12 cellular contexts compared by ENCODE assay signal in genomic region chr19:11227201-11227886, GRCh38. TPM values are rescaled to one million over a fixed set of nuclear protein-coding genes. Genes with fewer than 3 reads are reported as not detected.
DNase-seq lines count a peak whose midpoint lies in the region; ATAC-seq, FAIRE-seq and TF ChIP-seq lines count a peak whose summit lies in the region.
"Had no signal": no experiment of that assay in that cellular context is flagged by ENCODE, and none has a peak within 500 bp of the region (broad histone marks: within the 10 kb centered on the region; RNA-seq: fewer than 3 reads in every experiment).

No MANE protein-coding gene starts in this region.

- H3K36me3 Mint-ChIP-seq in activated T-cell treated with anti-CD3 and anti-CD28 coated beads, Interleukin-2, amount 50 U/mL, for 24 hours (ENCODE audit: low read depth) = no peaks in the 10 kb centered on the region

- no peak overlapping the region for H3K4me2 ChIP-seq in SU-DHL-6 (ENCODE audit: low read depth, low read length, poor library complexity, severe bottlenecking)
- no peak overlapping the region for H3K4me2 ChIP-seq in keratinocyte (ENCODE audit: control insufficient read depth, extremely low read depth, insufficient read depth, low read depth, low read length)

- H2AFZ ChIP-seq in SU-DHL-6 (ENCODE audit: low read depth, low read length, severe bottlenecking) (no peak overlapping the region), keratinocyte (ENCODE audit: control insufficient read depth, low read length) (no peak overlapping the region)

- H3K27me3 Mint-ChIP-seq in activated T-cell treated with anti-CD3 and anti-CD28 coated beads, Interleukin-2, amount 50 U/mL, for 24 hours = no peaks in the 10 kb centered on the region

- H3K4me1 ChIP-seq in HAP-1 (no peaks in the 10 kb centered on the region), keratinocyte (ENCODE audit: control insufficient read depth, extremely low read depth, insufficient read depth, low read length) (no peaks in the 10 kb centered on the region)

- H3K9me1 ChIP-seq in keratinocyte (ENCODE audit: control insufficient read depth, extremely low read depth, insufficient read depth, low read length) = no peaks in the 10 kb centered on the region

- peak; percentile 41 for TF ChIP-seq CTCF in SU-DHL-6 (IDR thresholded peaks at IDR 0.05; ENCODE audit: insufficient read depth, low read length, poor library complexity, severe bottlenecking)
- peak; percentile 7 to 53 (median 17) for TF ChIP-seq CTCF in keratinocyte (optimal IDR thresholded peaks at IDR 0.05 in 1 of 3, IDR thresholded peaks at IDR 0.05 in 1 of 3, conservative IDR thresholded peaks at IDR 0.05 in 1 of 3; ENCODE audit: extremely low read depth in 1 of 3, insufficient read depth in 2 of 3, low read length in 3 of 3)

- intact Hi-C loops in head of caudate nucleus (cut with DNase I) = no loop called here

- no peaks in the 10 kb centered on the region for H3K9me3 ChIP-seq in HAP-1
- H3K9me3 ChIP-seq in SU-DHL-6 (ENCODE audit: insufficient read depth, low read length) = no peaks in the 10 kb centered on the region
- no peaks in the 10 kb centered on the region for H3K9me3 ChIP-seq in keratinocyte (ENCODE audit: control insufficient read depth, low read depth, low read length)

- H3K9me3 Mint-ChIP-seq in activated T-cell treated with anti-CD3 and anti-CD28 coated beads, Interleukin-2, amount 50 U/mL, for 24 hours = no peaks in the 10 kb centered on the region

- no peaks in the 10 kb centered on the region for H3F3A ChIP-seq in SU-DHL-6 (ENCODE audit: insufficient read depth)

- H3K79me2 ChIP-seq in SU-DHL-6 (ENCODE audit: insufficient read depth, low read length) = no peaks in the 10 kb centered on the region
- H3K79me2 ChIP-seq in keratinocyte (ENCODE audit: control insufficient read depth, insufficient read depth, low read length) = no peaks in the 10 kb centered on the region

- H3K27ac ChIP-seq in SU-DHL-6 (ENCODE audit: low read depth, low read length) = no peak overlapping the region
- no peak overlapping the region for H3K27ac ChIP-seq in keratinocyte (ENCODE audit: control insufficient read depth, insufficient read depth, low read length)

- H3K4me3 Mint-ChIP-seq in activated T-cell treated with anti-CD3 and anti-CD28 coated beads, Interleukin-2, amount 50 U/mL, for 24 hours = no peak overlapping the region

- dilution Hi-C loops in keratinocyte (cut with MboI; ENCODE audit: extremely low pct_ligation_motif_present, low sequenced_read_pairs) = no loop called here

- no peak overlapping the region for H3K9ac ChIP-seq in SU-DHL-6 (ENCODE audit: low read length)
- H3K9ac ChIP-seq in keratinocyte (ENCODE audit: control insufficient read depth, extremely low read depth, insufficient read depth, low read length) = no peak overlapping the region

- no peaks in the 10 kb centered on the region for H3K9me2 ChIP-seq in SU-DHL-6 (replicated peaks; ENCODE audit: insufficient read depth, low read length)

- H3K36me3 ChIP-seq in HAP-1 (replicated peaks) (peaks cover 1% of the 10 kb centered on the region), SU-DHL-6 (ENCODE audit: low read length) (no peaks in the 10 kb centered on the region), keratinocyte (ENCODE audit: control insufficient read depth in 2 of 2, extremely low read depth in 1 of 2, insufficient read depth in 2 of 2, low read length in 2 of 2) (peaks cover 0 to 20% of the 10 kb centered on the region in 2 experiments)

- H3K4me3 ChIP-seq in HAP-1 (no peak overlapping the region), SU-DHL-6 (ENCODE audit: insufficient read depth, low read length, poor library complexity, severe bottlenecking) (no peak overlapping the region), keratinocyte (ENCODE audit: control insufficient read depth in 2 of 3, extremely low read depth in 1 of 3, insufficient read depth in 2 of 3, low read depth in 1 of 3, low read length in 3 of 3) (no peak overlapping the region)
- H3K4me3 ChIP-seq: lung, MG63 had no signal

- H4K20me1 ChIP-seq in SU-DHL-6 (ENCODE audit: low read depth, low read length) (no peaks in the 10 kb centered on the region), keratinocyte (ENCODE audit: control insufficient read depth, extremely low read depth, insufficient read depth, low read length) (no peaks in the 10 kb centered on the region)

- DNase-seq in Daoy (ENCODE audit: low read depth) (peak; percentile 36), HAP-1 (ENCODE audit: low spot score in 2 of 2) (peak; percentile 13 to 78), keratinocyte (ENCODE audit: low read depth, low spot score) (no peak), head of caudate nucleus (no peak)
- DNase-seq in activated T-cell treated with anti-CD3 and anti-CD28 coated beads, Interleukin-2, amount 50 U/mL, for 24 hours = no peak
- DNase-seq: MG63, retina, Right ventricle myocardium superior had no signal

- no peak overlapping the region for H3K27ac Mint-ChIP-seq in activated T-cell treated with anti-CD3 and anti-CD28 coated beads, Interleukin-2, amount 50 U/mL, for 24 hours

- no peak for ATAC-seq in GM21367 (IDR thresholded peaks at IDR 0.05; ENCODE audit: unreplicated experiment)

- no peaks in the 10 kb centered on the region for H3K4me1 Mint-ChIP-seq in activated T-cell treated with anti-CD3 and anti-CD28 coated beads, Interleukin-2, amount 50 U/mL, for 24 hours (ENCODE audit: low read depth)

- H3K27me3 ChIP-seq in HAP-1 (ENCODE audit: low read depth) (no peaks in the 10 kb centered on the region), SU-DHL-6 (ENCODE audit: low read length) (no peaks in the 10 kb centered on the region), keratinocyte (ENCODE audit: control insufficient read depth, extremely low read depth, insufficient read depth, low read length) (no peaks in the 10 kb centered on the region)
- H3K27me3 ChIP-seq: MG63 had no signal

- no peak for FAIRE-seq in keratinocyte (lab: Jason Lieb, UNC)

- in situ Hi-C loops in HAP-1 (cut with MboI; ENCODE audit: low sequenced_read_pairs) = no loop called here

RNA-seq across cellular contexts. Expression of gene ANGPTL8, which starts 12.1 kb away (rescaled TPM):
- total RNA-seq in Daoy (2014; rRNA removed; shearing (Covaris generic)) = not detected in 2 replicates
- 0.18 TPM in 1 of 3 replicates, not detected in the others for polyA plus RNA-seq in keratinocyte
- polyA plus RNA-seq in keratinocyte (2011; ENCODE audit: low read depth) = not detected
- polyA plus RNA-seq in keratinocyte (2011; cell fraction: cytosol; rRNA removed) = not detected in 2 replicates
- polyA plus RNA-seq in keratinocyte (2011; cell fraction: nucleus; rRNA removed) = not detected in 2 replicates
- polyA plus RNA-seq in keratinocyte (2012; ENCODE audit: low replicate concordance) = not detected in 2 replicates
- not detected in 3 replicates for polyA minus RNA-seq in keratinocyte
- polyA minus RNA-seq in keratinocyte (2011; cell fraction: cytosol; rRNA and poly(A)+ RNA removed) = not detected
- not detected in 2 replicates for polyA minus RNA-seq in keratinocyte (2011; cell fraction: nucleus; rRNA and poly(A)+ RNA removed)
- total RNA-seq: activated CD8-positive, alpha-beta memory T cell treated with anti-CD3 and anti-CD28 coated beads for 36 hours; lung had no signal

RNA-seq across cellular contexts. Expression of gene KANK2, which starts 30.0 kb away (rescaled TPM):
- total RNA-seq in Daoy (2014; rRNA removed; shearing (Covaris generic)) = 49.0 and 75.1 TPM in 2 replicates
- polyA plus RNA-seq in keratinocyte = 2.8 to 3.9 TPM (median 3.6 TPM) in 3 replicates
- 11.8 TPM for polyA plus RNA-seq in keratinocyte (2011; ENCODE audit: low read depth)
- 2.9 and 5.5 TPM in 2 replicates for polyA plus RNA-seq in keratinocyte (2011; cell fraction: cytosol; rRNA removed)
- polyA plus RNA-seq in keratinocyte (2011; cell fraction: nucleus; rRNA removed) = 11.8 and 11.9 TPM in 2 replicates
- polyA plus RNA-seq in keratinocyte (2012; ENCODE audit: low replicate concordance) = 8.8 and 11.5 TPM in 2 replicates
- polyA minus RNA-seq in keratinocyte = 4.7 to 25.2 TPM (median 7.5 TPM) in 3 replicates
- 10.4 TPM for polyA minus RNA-seq in keratinocyte (2011; cell fraction: cytosol; rRNA and poly(A)+ RNA removed)
- 12.5 and 12.7 TPM in 2 replicates for polyA minus RNA-seq in keratinocyte (2011; cell fraction: nucleus; rRNA and poly(A)+ RNA removed)

RNA-seq across cellular contexts. Expression of gene DOCK6, which starts 35.0 kb away (rescaled TPM):
- total RNA-seq in Daoy (2014; rRNA removed; shearing (Covaris generic)) = 2.9 and 4.3 TPM in 2 replicates
- polyA plus RNA-seq in keratinocyte = 9.1 to 14.1 TPM (median 13.3 TPM) in 3 replicates
- 66.5 TPM for polyA plus RNA-seq in keratinocyte (2011; ENCODE audit: low read depth)
- 8.7 and 17.7 TPM in 2 replicates for polyA plus RNA-seq in keratinocyte (2011; cell fraction: cytosol; rRNA removed)
- polyA plus RNA-seq in keratinocyte (2011; cell fraction: nucleus; rRNA removed) = 53.1 and 79.0 TPM in 2 replicates
- 25.4 and 50.6 TPM in 2 replicates for polyA plus RNA-seq in keratinocyte (2012; ENCODE audit: low replicate concordance)
- 19.9 to 51.8 TPM (median 25.6 TPM) in 3 replicates for polyA minus RNA-seq in keratinocyte
- polyA minus RNA-seq in keratinocyte (2011; cell fraction: cytosol; rRNA and poly(A)+ RNA removed) = 42.6 TPM
- 35.0 and 36.8 TPM in 2 replicates for polyA minus RNA-seq in keratinocyte (2011; cell fraction: nucleus; rRNA and poly(A)+ RNA removed)

Comparison
In these comparisons a context has a peak if more than half of its experiments do, and no peak if none do; other contexts are left out.
1. DNase-seq: peak in Daoy (single experiment) and HAP-1 (2 of 2); none in keratinocyte (single experiment), head of caudate nucleus (0 of 42) and activated T-cell treated with anti-CD3 and anti-CD28 coated beads, Interleukin-2, amount 50 U/mL, for 24 hours (single experiment).